Comparison of ENCODE assay signal across 12 cellular contexts in genomic region chr10:45547966-45548513, GRCh38.
DNase-seq lines count a peak whose midpoint lies in the region; ATAC-seq, FAIRE-seq and TF ChIP-seq lines count a peak whose summit lies in the region.
"Had no signal": no experiment of that assay in that cellular context is flagged by ENCODE, and none has a peak within 500 bp of the region (broad histone marks: within the 10 kb centered on the region; RNA-seq: fewer than 3 reads in every experiment).

No MANE protein-coding gene starts in this region.

- peaks cover 6% of the 10 kb centered on the region for H3K79me2 ChIP-seq in K562 (ENCODE audit: control insufficient read depth, insufficient read depth, low read length)

- H3K27ac ChIP-seq in K562 (ENCODE audit: extremely low read depth, low read depth, low read length) (no peak overlapping the region), cingulate gyrus (ENCODE audit: low read depth, low read length) (peak overlapping the region; percentile 13)
- H3K27ac ChIP-seq: A549 had no signal

- H3K36me3 ChIP-seq in H7 (replicated peaks; ENCODE audit: control insufficient read depth, insufficient read depth, low read length), result no peaks in the 10 kb centered on the region
- H3K36me3 ChIP-seq in K562 (ENCODE audit: control insufficient read depth, insufficient read depth, low read length), result no peaks in the 10 kb centered on the region; the same call in 2 of the 3 replicates

- H3K9me1 ChIP-seq in K562 (ENCODE audit: control insufficient read depth, insufficient read depth, low read length), result no peaks in the 10 kb centered on the region

- no peak for TF ChIP-seq RAD21 in K562 (CRISPR knock-in tag; conservative IDR thresholded peaks at IDR 0.05 in 1 of 2, IDR thresholded peaks at IDR 0.05 in 1 of 2)

- H3K4me3 ChIP-seq in H7 (ENCODE audit: insufficient read depth, low read depth, low read length) (no peak overlapping the region), K562 (no peak overlapping the region)
- H3K4me3 ChIP-seq: A549 had no signal

- WGBS in K562 (ENCODE audit: insufficient coverage, low coverage, missing lambda C conversion rate), result 66% methylated on average over 5 of the region's 5 CpGs

- peak; percentile 14 for DNase-seq in H7
- DNase-seq in K562 (ENCODE audit: extremely low read depth in 1 of 4, low spot score in 3 of 4), result no peak
- DNase-seq in GM12892 (ENCODE audit: insufficient read length), result no peak
- no peak for DNase-seq in D721Med (ENCODE audit: insufficient read length, low spot score)
- DNase-seq: CD8-positive, alpha-beta T cell; COR-L47; DND-41; GF-D8 had no signal

- H4K20me1 ChIP-seq in K562 (replicated peaks; ENCODE audit: control insufficient read depth, insufficient read depth, low read length), result no peaks in the 10 kb centered on the region

- POLR2A ChIA-PET in K562 (lab: Yijun Ruan, JAX), result interaction anchor here (0.6 kb wide), 1 partner anchor 39 kb away, joined by 3 read pairs; no protein-coding TSS in a partner anchor

- intact Hi-C loops in K562 (cut with micrococcal nuclease), result no loop called here

- H3K4me2 ChIP-seq in K562 (ENCODE audit: insufficient read depth, low read length), result no peak overlapping the region
- H3K4me2 ChIP-seq: A549 had no signal

- peaks cover 5 to 12% of the 10 kb centered on the region in 2 experiments for H3K4me1 ChIP-seq in K562 (replicated peaks in 1 of 2; ENCODE audit: control insufficient read depth in 2 of 2, insufficient read depth in 2 of 2, low read length in 2 of 2)

- H3K27me3 ChIP-seq in H7 (ENCODE audit: control insufficient read depth, insufficient read depth, low read length), result no peaks in the 10 kb centered on the region
- no peaks in the 10 kb centered on the region for H3K27me3 ChIP-seq in K562 (ENCODE audit: control insufficient read depth in 2 of 2, insufficient read depth in 2 of 2, low read length in 2 of 2)

- TF ChIP-seq CTCF in K562 (IDR thresholded peaks at IDR 0.05 in 2 of 3, conservative IDR thresholded peaks at IDR 0.05 in 1 of 3; ENCODE audit: insufficient read depth in 2 of 3, low read depth in 1 of 3, low read length in 3 of 3) (no peak), D721Med (IDR thresholded peaks at IDR 0.05; ENCODE audit: insufficient read depth, missing control alignments) (no peak)

- H2AFZ ChIP-seq in K562 (ENCODE audit: low read depth, low read length), result no peak overlapping the region

- TF ChIP-seq POLR2A in K562 (conservative IDR thresholded peaks at IDR 0.05) (no peak), GM12892 (IDR thresholded peaks at IDR 0.05; ENCODE audit: low read depth, low read length) (no peak)

- no peak for FAIRE-seq in K562 (lab: Jason Lieb, UNC)
- no peak for FAIRE-seq in GM12892 (lab: Jason Lieb, UNC)
- FAIRE-seq in D721Med (lab: Jason Lieb, UNC), result no peak
- FAIRE-seq: A549, H54 had no signal

- no peak for TF ChIP-seq EP300 in K562 (IDR thresholded peaks at IDR 0.05; ENCODE audit: low read length)

- BruUV-seq in K562 (replicated peaks; lab: Mats Ljungman, UMichigan), result no TSS peak

- no peaks in the 10 kb centered on the region for H3K9me3 ChIP-seq in K562 (replicated peaks; ENCODE audit: control insufficient read depth, insufficient read depth, low read depth, low read length)
- H3K9me3 ChIP-seq: A549 had no signal

- H3K9ac ChIP-seq in K562 (ENCODE audit: insufficient read depth in 1 of 2, low read depth in 2 of 2, low read length in 2 of 2), result no peak overlapping the region

- ATAC-seq in K562, result peak; percentile 41; the same call in 1 of the 3 replicates
- ATAC-seq in GM19467 (IDR thresholded peaks at IDR 0.05; ENCODE audit: unreplicated experiment), result no peak
- ATAC-seq: A549; CD8-positive, alpha-beta T cell had no signal

- CTCF ChIA-PET in K562 (lab: Yijun Ruan, JAX; ENCODE audit: low intra/inter-chr PET ratio), result no interaction called here

- in situ Hi-C loops in K562 (cut with MboI), result no loop called here

TF ChIP-seq in K562, 482 proteins besides CTCF, POLR2A, EP300 and RAD21:
- TF ChIP-seq ZNF740 (CRISPR knock-in tag; IDR thresholded peaks at IDR 0.05) (no peak), ZNF740 (tag; IDR thresholded peaks at IDR 0.05) (no peak), ZNF311 (CRISPR knock-in tag; IDR thresholded peaks at IDR 0.05) (no peak), ZNF184 (CRISPR knock-in tag; IDR thresholded peaks at IDR 0.05) (no peak), IRF1 (CRISPR knock-in tag; IDR thresholded peaks at IDR 0.05; ENCODE audit: borderline replicate concordance) (no peak), TRIM24 (IDR thresholded peaks at IDR 0.05) (no peak), DNMT1 (IDR thresholded peaks at IDR 0.05) (no peak), STAT5A (IDR thresholded peaks at IDR 0.05; ENCODE audit: borderline replicate concordance, low read length) (no peak), CEBPG (CRISPR knock-in tag; IDR thresholded peaks at IDR 0.05) (no peak), CEBPG (tag; conservative IDR thresholded peaks at IDR 0.05 in 1 of 2, IDR thresholded peaks at IDR 0.05 in 1 of 2) (no peak), HMBOX1 (IDR thresholded peaks at IDR 0.05) (no peak), ZFP91 (CRISPR knock-in tag; IDR thresholded peaks at IDR 0.05) (no peak), ZNF239 (CRISPR knock-in tag; IDR thresholded peaks at IDR 0.05) (no peak), ZMIZ1 (IDR thresholded peaks at IDR 0.05; ENCODE audit: low read depth in 2 of 2, low read length in 2 of 2) (no peak)
